ENCODE assay signal across 32 cellular contexts in genomic region chr17:9439851-9440250, GRCh38.
DNase-seq lines count a peak whose midpoint lies in the region; ATAC-seq and TF ChIP-seq lines count a peak whose summit lies in the region.
"Had no signal": no experiment of that assay in that cellular context is flagged by ENCODE, and none has a peak within 500 bp of the region (broad histone marks: within the 10 kb centered on the region; RNA-seq: fewer than 3 reads in every experiment).

No MANE protein-coding gene starts in this region.

- no peak for TF ChIP-seq CTCF in CD8-positive, alpha-beta T cell (IDR thresholded peaks at IDR 0.05)

- no peak overlapping the region for H3K4me3 Mint-ChIP-seq in CD8-positive, alpha-beta T cell
- no peak overlapping the region for H3K4me3 Mint-ChIP-seq in T-helper 17 cell
- H3K4me3 Mint-ChIP-seq: B cell; CD14-positive monocyte; CD4-positive, alpha-beta memory T cell; CD4-positive, alpha-beta T cell; CD4-positive, CD25-positive, alpha-beta regulatory T cell had no signal

- H3K9me3 ChIP-seq in CD8-positive, alpha-beta T cell (ENCODE audit: low read length): no peaks in the 10 kb centered on the region
- H3K9me3 ChIP-seq in T-helper 17 cell (ENCODE audit: control insufficient read depth, low read length, poor library complexity, severe bottlenecking): no peaks in the 10 kb centered on the region
- H3K9me3 ChIP-seq: A549, BE2C, Caco-2 had no signal

- no peaks in the 10 kb centered on the region for H3K9me3 Mint-ChIP-seq in CD8-positive, alpha-beta T cell
- H3K9me3 Mint-ChIP-seq: CD4-positive, alpha-beta memory T cell; CD4-positive, alpha-beta T cell; CD8-positive, alpha-beta memory T cell had no signal

- CTCF ChIA-PET in CD8-positive, alpha-beta T cell (lab: Charles Lee): no interaction called here

- no peak for DNase-seq in CD8-positive, alpha-beta T cell
- DNase-seq in T-helper 17 cell (no peak), dermis microvascular lymphatic vessel endothelial cell (ENCODE audit: low read depth in 2 of 2) (peak; percentile 40 to 85)
- DNase-seq in activated effector memory CD4-positive, alpha-beta T cell treated with anti-CD3 and anti-CD28 coated beads, Interleukin-2, amount 50 U/mL, for 16 hours: no peak
- DNase-seq: 8988T; ACHN; AML-193; BE2C; C1 segment of cervical spinal cord; Caco-2; Calu3; CD4-positive, alpha-beta memory T cell; CD4-positive, alpha-beta T cell; CD4-positive, CD25-positive, alpha-beta regulatory T cell; CD8-positive, alpha-beta memory T cell; COR-L47; DMS 273 treated with DMSO at 0.1 percent for 48 hours; DMS153; DMS53; DMS79; DMS79 treated with DMSO at 0.1 percent for 48 hours; DND-41; EL had no signal

- H3K27me3 Mint-ChIP-seq in CD8-positive, alpha-beta T cell (ENCODE audit: low read depth): no peaks in the 10 kb centered on the region
- H3K27me3 Mint-ChIP-seq in T-helper 17 cell: no peaks in the 10 kb centered on the region
- H3K27me3 Mint-ChIP-seq: B cell; CD4-positive, alpha-beta memory T cell; CD4-positive, alpha-beta T cell; CD4-positive, CD25-positive, alpha-beta regulatory T cell; CD8-positive, alpha-beta memory T cell had no signal

- H3K27ac ChIP-seq in CD8-positive, alpha-beta T cell (ENCODE audit: low read depth, low read length): no peak overlapping the region
- H3K27ac ChIP-seq: 22Rv1; A549; BLaER1; BLaER1 treated with 17β-estradiol and CSF1 and Interleukin-3, amounts not matched to agents 10 nM and 100 nM; C4-2B had no signal

- H3K27me3 ChIP-seq in CD8-positive, alpha-beta T cell (ENCODE audit: insufficient read depth, low read length): no peaks in the 10 kb centered on the region
- H3K27me3 ChIP-seq: BE2C; BLaER1; BLaER1 treated with 17β-estradiol and CSF1 and Interleukin-3, amounts not matched to agents 10 nM and 100 nM had no signal

- peaks cover 33% of the 10 kb centered on the region for H3K36me3 Mint-ChIP-seq in CD8-positive, alpha-beta T cell
- H3K36me3 Mint-ChIP-seq in T-helper 17 cell (ENCODE audit: low read depth): peaks cover 6% of the 10 kb centered on the region

- intact Hi-C loops in CD8-positive, alpha-beta T cell (cut with DNase I, micrococcal nuclease): no loop called here

- H3K36me3 ChIP-seq in CD8-positive, alpha-beta T cell (ENCODE audit: insufficient read depth, low read length): no peaks in the 10 kb centered on the region
- H3K36me3 ChIP-seq: BE2C, BLaER1 had no signal

- H3K4me1 ChIP-seq in CD8-positive, alpha-beta T cell (ENCODE audit: insufficient read depth, low read length): no peaks in the 10 kb centered on the region
- H3K4me1 ChIP-seq: A549, BE2C, BLaER1, Caco-2 had no signal

- no peak overlapping the region for H3K4me3 ChIP-seq in CD8-positive, alpha-beta T cell (ENCODE audit: low read depth, low read length)
- H3K4me3 ChIP-seq: A549; BLaER1; BLaER1 treated with 17β-estradiol and CSF1 and Interleukin-3, amounts not matched to agents 10 nM and 100 nM had no signal

- H3K27ac Mint-ChIP-seq in CD8-positive, alpha-beta T cell: peak overlapping the region; percentile 34
- H3K27ac Mint-ChIP-seq in T-helper 17 cell: peak overlapping the region; percentile 4
- H3K27ac Mint-ChIP-seq: B cell; CD14-positive monocyte; CD4-positive, alpha-beta T cell; CD4-positive, CD25-positive, alpha-beta regulatory T cell had no signal

- POLR2A ChIA-PET in CD8-positive, alpha-beta T cell (lab: Charles Lee): no interaction called here

- H3K4me1 Mint-ChIP-seq in CD8-positive, alpha-beta T cell (ENCODE audit: low read depth): no peaks in the 10 kb centered on the region
- peaks cover 7% of the 10 kb centered on the region for H3K4me1 Mint-ChIP-seq in T-helper 17 cell

- no peak for ATAC-seq in CD8-positive, alpha-beta T cell
- ATAC-seq in T-helper 17 cell (no peak), HG03342 (IDR thresholded peaks at IDR 0.05; ENCODE audit: unreplicated experiment) (no peak), GM19397 (IDR thresholded peaks at IDR 0.05; ENCODE audit: unreplicated experiment) (no peak)
- ATAC-seq: A549 had no signal

Comparison
In these comparisons a context has a peak if more than half of its experiments do, and no peak if none do; other contexts are left out.
1. DNase-seq: peak in dermis microvascular lymphatic vessel endothelial cell (2 of 2); none in CD8-positive, alpha-beta T cell (0 of 7), T-helper 17 cell (0 of 3) and activated effector memory CD4-positive, alpha-beta T cell treated with anti-CD3 and anti-CD28 coated beads, Interleukin-2, amount 50 U/mL, for 16 hours (single experiment).